ENCODE assay signal across 9 cellular contexts in the genomic region with DNA sequence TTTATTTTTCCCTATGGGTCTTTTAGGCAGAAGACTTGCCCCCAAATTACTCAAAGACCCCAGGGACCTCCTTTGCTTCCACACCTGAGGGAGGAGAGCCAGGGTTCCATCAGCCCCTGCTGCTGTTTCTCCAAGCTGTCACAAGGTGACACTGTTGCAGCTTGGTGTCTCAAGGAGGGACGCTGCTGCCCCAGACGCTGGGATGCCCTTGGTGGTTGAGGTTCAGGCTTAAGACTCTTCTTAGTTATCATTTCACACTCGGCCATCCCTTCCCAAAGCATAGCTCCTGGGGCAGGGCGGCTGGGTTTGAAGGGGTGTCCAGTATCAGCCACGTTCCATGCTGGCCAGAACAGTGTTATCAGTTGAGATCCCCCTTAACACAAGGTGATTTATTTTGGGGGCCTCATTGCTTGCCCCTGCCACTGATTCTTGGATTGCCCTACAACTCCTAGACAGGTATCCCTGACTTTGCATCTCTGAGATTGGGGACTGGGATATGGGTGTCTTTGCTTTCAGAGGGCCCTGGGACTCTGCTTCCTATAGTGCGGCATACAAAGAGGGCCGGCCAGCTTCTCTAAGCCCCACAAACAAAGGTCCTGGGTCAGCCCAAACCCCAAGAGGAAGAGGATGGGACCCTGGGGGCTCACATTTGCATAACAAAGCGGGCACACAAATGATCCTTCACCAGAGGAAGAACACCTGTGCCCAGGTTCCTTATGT. TPM values are rescaled to one million over a fixed set of nuclear protein-coding genes. Genes with fewer than 3 reads are reported as not detected.
DNase-seq lines count a peak whose midpoint lies in the region; ATAC-seq and TF ChIP-seq lines count a peak whose summit lies in the region.
"Had no signal": no experiment of that assay in that cellular context is flagged by ENCODE, and none has a peak within 500 bp of the region (broad histone marks: within the 10 kb centered on the region; RNA-seq: fewer than 3 reads in every experiment).

No MANE protein-coding gene starts in this region.

- peak; percentile 81 for TF ChIP-seq CTCF in RWPE1 (conservative IDR thresholded peaks at IDR 0.05; ENCODE audit: low read depth)
- peak; percentile 79 for TF ChIP-seq CTCF in hepatocyte (IDR thresholded peaks at IDR 0.05; ENCODE audit: poor library complexity)

- H3K9me3 ChIP-seq in HUES48 (ENCODE audit: control insufficient read depth, insufficient read depth, low read length) (no peaks in the 10 kb centered on the region), hepatocyte (ENCODE audit: low read depth) (no peaks in the 10 kb centered on the region)

- H3K27me3 ChIP-seq in HUES48 (ENCODE audit: control insufficient read depth, insufficient read depth, low read length) (peaks cover 12% of the 10 kb centered on the region), hepatocyte (peaks cover 3% of the 10 kb centered on the region)

- H3K9me2 ChIP-seq in hepatocyte (replicated peaks; ENCODE audit: insufficient read depth) = no peaks in the 10 kb centered on the region

- H3K27ac Mint-ChIP-seq in activated naive CD4-positive, alpha-beta T cell treated with anti-CD3 and anti-CD28 coated beads, Interleukin-2, amount 50 U/mL, for 72 hours = no peak overlapping the region

- no peak overlapping the region for H2AFZ ChIP-seq in hepatocyte

- no peaks in the 10 kb centered on the region for H3K9me3 Mint-ChIP-seq in activated naive CD4-positive, alpha-beta T cell treated with anti-CD3 and anti-CD28 coated beads, Interleukin-2, amount 50 U/mL, for 72 hours
- H3K9me3 Mint-ChIP-seq: central memory CD8-positive, alpha-beta T cell had no signal

- no peaks in the 10 kb centered on the region for H3K79me2 ChIP-seq in hepatocyte

- 0 out of 2 replicates have a peak overlapping the region, but pooled peaks have one; percentile 10 for H3K9ac ChIP-seq in HUES48 (ENCODE audit: low read depth, low read length)

- peaks cover 38% of the 10 kb centered on the region for H3K4me1 ChIP-seq in HUES48 (ENCODE audit: control insufficient read depth, insufficient read depth, low read length)
- no peaks in the 10 kb centered on the region for H3K4me1 ChIP-seq in hepatocyte (ENCODE audit: insufficient read depth)

- H3K36me3 Mint-ChIP-seq in activated naive CD4-positive, alpha-beta T cell treated with anti-CD3 and anti-CD28 coated beads, Interleukin-2, amount 50 U/mL, for 72 hours = peaks cover 0 to 19% of the 10 kb centered on the region in 2 donors

- ATAC-seq in GM19468 (IDR thresholded peaks at IDR 0.05; ENCODE audit: extremely low read depth, unreplicated experiment) = peak; percentile 49
- peak in 1 of 2 donors; percentile 33 for ATAC-seq in activated naive CD4-positive, alpha-beta T cell treated with anti-CD3 and anti-CD28 coated beads, Interleukin-2, amount 50 U/mL, for 72 hours

- H3K4me2 ChIP-seq in hepatocyte = no peak overlapping the region

- H3K36me3 ChIP-seq in HUES48 (ENCODE audit: control insufficient read depth, insufficient read depth, low read length) (no peaks in the 10 kb centered on the region), hepatocyte (replicated peaks; ENCODE audit: insufficient read depth, low read depth) (no peaks in the 10 kb centered on the region)

- POLR2A ChIA-PET in RWPE1 (lab: Yijun Ruan, JAX; ENCODE audit: low non-redundant PET) = no interaction called here

- peak overlapping the region; percentile 48 for H3K4me3 ChIP-seq in HUES48 (ENCODE audit: low read depth, low read length)
- H3K4me3 ChIP-seq in hepatocyte = no peak overlapping the region

- peak; percentile 37 for DNase-seq in DMS53 treated with DMSO at 0.1 percent for 48 hours (lab: John Stamatoyannopoulos, UW; ENCODE audit: unreplicated experiment)
- peak; percentile 71 for DNase-seq in RWPE1 (ENCODE audit: low spot score)
- peak; percentile 60 to 64 for DNase-seq in activated naive CD4-positive, alpha-beta T cell treated with anti-CD3 and anti-CD28 coated beads, Interleukin-2, amount 50 U/mL, for 72 hours (ENCODE audit: low spot score in 2 of 2)
- peak; percentile 80 for DNase-seq in hepatocyte (ENCODE audit: low spot score)
- DNase-seq in stimulated activated CD4-positive, alpha-beta T cell treated with anti-CD3 and anti-CD28 coated beads, Interleukin-15, amount 100 ng/mL, for 24 hours = peak; percentile 76
- DNase-seq in putamen (ENCODE audit: low spot score) = no peak

- H4K20me1 ChIP-seq in hepatocyte (ENCODE audit: insufficient read depth, poor library complexity, severe bottlenecking) = no peaks in the 10 kb centered on the region

- 41% methylated on average over 8 of the region's 8 CpGs for WGBS in hepatocyte (ENCODE audit: low lambda C conversion rate, missing lambda C conversion rate)

- peak overlapping the region; percentile 86 for H3K27ac ChIP-seq in HUES48 (ENCODE audit: low read depth, low read length)
- no peak overlapping the region for H3K27ac ChIP-seq in RWPE1
- H3K27ac ChIP-seq in hepatocyte = no peak overlapping the region

- CTCF ChIA-PET in RWPE1 (lab: Yijun Ruan, JAX) = interaction anchor here (0.6 to 2.0 kb wide), 13 partner anchors 9 to 549 kb away, joined by 3 to 45 read pairs (median 4); no protein-coding TSS in a partner anchor

RNA-seq across cellular contexts. Expression of gene GPR55, which starts 22.7 kb away (rescaled TPM):
- total RNA-seq in activated naive CD4-positive, alpha-beta T cell treated with anti-CD3 and anti-CD28 coated beads, Interleukin-2, amount 50 U/mL, for 72 hours = 10 to 100 TPM in 1 of 2 donors, 1 to 10 TPM in 1; 2.6 to 12.1 TPM
- total RNA-seq in hepatocyte = 0.83 and 1.6 TPM in 2 replicates
- 0.32 TPM in 1 of 2 replicates, not detected in the other for polyA plus RNA-seq in hepatocyte

RNA-seq across cellular contexts. Expression of gene ITM2C, which starts 37.6 kb away (rescaled TPM):
- total RNA-seq in activated naive CD4-positive, alpha-beta T cell treated with anti-CD3 and anti-CD28 coated beads, Interleukin-2, amount 50 U/mL, for 72 hours = 10 to 100 TPM; 18.4 to 90.2 TPM
- total RNA-seq in hepatocyte = 419 and 485 TPM in 2 replicates
- polyA plus RNA-seq in hepatocyte = 537 and 566 TPM in 2 replicates
